Comparison of ENCODE assay signal across 23 cellular contexts in genomic region chr19:29517412-29517811, GRCh38. TPM values are rescaled to one million over a fixed set of nuclear protein-coding genes. Genes with fewer than 3 reads are reported as not detected.
"Had no signal": no experiment of that assay in that cellular context is flagged by ENCODE, and none has a peak within 500 bp of the region (broad histone marks: within the 10 kb centered on the region; RNA-seq: fewer than 3 reads in every experiment).

No MANE protein-coding gene starts in this region.

- H3K4me1 Mint-ChIP-seq: naive B cell; nephron; stimulated activated memory B cell treated with anti-CD40 and anti-IgM and Interleukin-4, amounts not matched to agents 10 μg/mL and 1 μg/mL and 100 μg/mL, for 72 hours had no signal

- H3K36me3 Mint-ChIP-seq: stimulated activated memory B cell treated with anti-CD40 and anti-IgM and Interleukin-4, amounts not matched to agents 10 μg/mL and 1 μg/mL and 100 μg/mL, for 72 hours had no signal

- DNase-seq: cortex of kidney; effector memory CD4-positive, alpha-beta T cell; left colon; left ventricle myocardium superior; mesendoderm; naive B cell; stimulated activated CD4-positive, alpha-beta T cell treated with anti-CD3 and anti-CD28 coated beads, Interleukin-15, amount 100 ng/mL, for 24 hours; stimulated activated CD4-positive, alpha-beta T cell treated with anti-CD3 and anti-CD28 coated beads, Interleukin-1b, Interleukin-23, amount 100 ng/mL, for 48 hours; stimulated activated CD4-positive, alpha-beta T cell treated with anti-CD3 and anti-CD28 coated beads, Interleukin-4, amount 100 ng/mL, for 24 hours; tibial artery; upper lobe of left lung had no signal

- H3K9me3 ChIP-seq: neutrophil, ovary, tibial artery, upper lobe of left lung, vagina had no signal

- H3K4me3 Mint-ChIP-seq: naive B cell; nephron; stimulated activated memory B cell treated with anti-CD40 and anti-IgM and Interleukin-4, amounts not matched to agents 10 μg/mL and 1 μg/mL and 100 μg/mL, for 72 hours; stimulated activated naive CD8-positive, alpha-beta T cell treated with anti-CD3 and anti-CD28 coated beads, Interleukin-15, Interleukin-2, amounts not matched to agents 100 ng/mL and 50 ng/mL, for 24 hours had no signal

- H3K9me3 Mint-ChIP-seq: nephron; stimulated activated naive CD8-positive, alpha-beta T cell treated with anti-CD3 and anti-CD28 coated beads, Interleukin-15, Interleukin-2, amounts not matched to agents 100 ng/mL and 50 ng/mL, for 24 hours had no signal

- H3K36me3 ChIP-seq: neutrophil, ovary, tibial artery, upper lobe of left lung, vagina had no signal

- H3K27me3 ChIP-seq: ovary, upper lobe of left lung, vagina had no signal

- ATAC-seq: esophagus mucosa; left colon; left ventricle myocardium superior; right cardiac atrium; stimulated activated memory B cell treated with anti-CD40 and anti-IgM and Interleukin-4, amounts not matched to agents 10 μg/mL and 1 μg/mL and 100 μg/mL, for 72 hours had no signal

- H3K27ac ChIP-seq: neutrophil, ovary, tibial artery, upper lobe of left lung, vagina had no signal

- H3K27ac Mint-ChIP-seq: naive B cell; nephron; stimulated activated memory B cell treated with anti-CD40 and anti-IgM and Interleukin-4, amounts not matched to agents 10 μg/mL and 1 μg/mL and 100 μg/mL, for 72 hours; stimulated activated naive CD8-positive, alpha-beta T cell treated with anti-CD3 and anti-CD28 coated beads, Interleukin-15, Interleukin-2, amounts not matched to agents 100 ng/mL and 50 ng/mL, for 24 hours had no signal

- H3K4me3 ChIP-seq: ovary, tibial artery, upper lobe of left lung, vagina had no signal

- H3K4me1 ChIP-seq: tibial artery, upper lobe of left lung, vagina had no signal

RNA-seq across cellular contexts. Expression of gene VSTM2B, which starts 8.4 kb away (rescaled TPM):
- total RNA-seq: esophagus mucosa, fibroblast of lung, kidney epithelial cell, left colon, left ventricle myocardium superior, lung microvascular endothelial cell, posterior vena cava, right cardiac atrium, upper lobe of left lung had no signal
- polyA plus RNA-seq: fibroblast of lung, ovary, right cardiac atrium had no signal
